Comparison of ENCODE assay signal across 20 cellular contexts in genomic region chr18:13427354-13427753, GRCh38.
A peak's percentile ranks its signal among the peaks of the same experiment; 100 is the strongest.
DNase-seq lines count a peak whose midpoint lies in the region; TF ChIP-seq lines count a peak whose summit lies in the region.
"Had no signal": no experiment of that assay in that cellular context is flagged by ENCODE, and none has a peak within 500 bp of the region (broad histone marks: within the 10 kb centered on the region; RNA-seq: fewer than 3 reads in every experiment).

No MANE protein-coding gene starts in this region.

- H3K27ac ChIP-seq in BLaER1 (0 out of 2 replicates have a peak overlapping the region, but pooled peaks have one; percentile 3), left ventricle myocardium inferior (replicated peaks) (peak overlapping the region; percentile 79)
- H3K27ac ChIP-seq: epithelial cell of prostate, foreskin keratinocyte had no signal

- H4K20me1 ChIP-seq in BLaER1, result peaks cover 57% of the 10 kb centered on the region

- H3K36me3 ChIP-seq in BLaER1, result peaks cover 81% of the 10 kb centered on the region
- no peaks in the 10 kb centered on the region for H3K36me3 ChIP-seq in left ventricle myocardium inferior

- intact Hi-C loops in left ventricle myocardium inferior (cut with micrococcal nuclease), result no loop called here

- H3K9me3 ChIP-seq in BLaER1 (no peaks in the 10 kb centered on the region), left ventricle myocardium inferior (replicated peaks) (no peaks in the 10 kb centered on the region)

- H3K4me2 ChIP-seq in BLaER1, result peak overlapping the region; percentile 27

- H3K4me3 ChIP-seq in BLaER1, result no peak overlapping the region
- peak overlapping the region; percentile 19 for H3K4me3 ChIP-seq in left ventricle myocardium inferior

- H3K4me1 ChIP-seq in BLaER1, result peaks cover 84% of the 10 kb centered on the region
- H3K4me1 ChIP-seq in left ventricle myocardium inferior, result peaks cover 47% of the 10 kb centered on the region
- H3K4me1 ChIP-seq: foreskin keratinocyte had no signal

- H3K9ac ChIP-seq in BLaER1, result no peak overlapping the region

- TF ChIP-seq CTCF in left ventricle myocardium inferior (IDR thresholded peaks at IDR 0.05; ENCODE audit: borderline replicate concordance), result peak; percentile 18

- DNase-seq in cerebellum (ENCODE audit: low spot score) (peak; percentile 87), left ventricle myocardium inferior (no peak), pulmonary artery endothelial cell (ENCODE audit: low read depth, low spot score) (peak; percentile 58), NCI-H128 (lab: John Stamatoyannopoulos, UW; ENCODE audit: unreplicated experiment) (no peak), OCI-M2 (lab: John Stamatoyannopoulos, UW; ENCODE audit: unreplicated experiment) (no peak), NCI-H526 (lab: John Stamatoyannopoulos, UW) (no peak), HuH-7.5 (ENCODE audit: low spot score) (no peak)
- DNase-seq: ACHN; activated CD4-positive, alpha-beta T cell treated with anti-CD3 and anti-CD28 coated beads for 1 hour; activated naive CD8-positive, alpha-beta T cell treated with anti-CD3 and anti-CD28 coated beads for 36 hours; activated T-cell treated with anti-CD3 and anti-CD28 coated beads, Interleukin-2, amount 50 U/mL, for 72 hours; DMS 273 treated with DMSO at 0.1 percent for 48 hours; foreskin keratinocyte; HFFc6; NCI-H1105 treated with DMSO at 0.1 percent for 48 hours; NCI-H524; stimulated activated CD4-positive, alpha-beta T cell treated with anti-CD3 and anti-CD28 coated beads, Interleukin-12 subunit alpha, Interleukin-12 subunit beta, amount 100 ng/mL, for 4 hours; stimulated activated CD8-positive, alpha-beta memory T cell treated with anti-CD3 and anti-CD28 coated beads, Interleukin-4, amount 100 ng/mL, for 48 hours had no signal

- no peaks in the 10 kb centered on the region for H3K27me3 ChIP-seq in BLaER1
- H3K27me3 ChIP-seq in left ventricle myocardium inferior (ENCODE audit: low read depth), result no peaks in the 10 kb centered on the region
- H3K27me3 ChIP-seq: foreskin keratinocyte had no signal

Comparison
In these comparisons a context has a peak if more than half of its experiments do, and no peak if none do; other contexts are left out.
1. DNase-seq: peak in cerebellum (single experiment) and pulmonary artery endothelial cell (single experiment); none in left ventricle myocardium inferior (single experiment), NCI-H128 (single experiment), OCI-M2 (single experiment), NCI-H526 (0 of 2) and HuH-7.5 (single experiment).